ENCODE assay signal across 8 cellular contexts in genomic region chr1:119327436-119328155, GRCh38. TPM values are rescaled to one million over a fixed set of nuclear protein-coding genes. Genes with fewer than 3 reads are reported as not detected.
A peak's percentile ranks its signal among the peaks of the same experiment; 100 is the strongest.
DNase-seq lines count a peak whose midpoint lies in the region; ATAC-seq, FAIRE-seq and TF ChIP-seq lines count a peak whose summit lies in the region.

No MANE protein-coding gene starts in this region.

- peaks cover 13 to 23% (median 22%) of the 10 kb centered on the region in 3 donors for H3K27me3 Mint-ChIP-seq in CD14-positive monocyte (ENCODE audit: low read depth in 3 of 3)

- H3K36me3 Mint-ChIP-seq in CD14-positive monocyte: no peaks in the 10 kb centered on the region

- ATAC-seq in HG02678 (IDR thresholded peaks at IDR 0.05; ENCODE audit: unreplicated experiment): peak; percentile 35

- H3K4me3 Mint-ChIP-seq in CD14-positive monocyte: peak overlapping the region; percentile 72 to 91

- DNase-seq in CD14-positive monocyte (ENCODE audit: low spot score): no peak
- peak; percentile 88 for DNase-seq in SHP77 treated with DMSO at 0.1 percent for 48 hours (lab: John Stamatoyannopoulos, UW)
- DNase-seq in bronchial epithelial cell (ENCODE audit: low read depth): no peak
- peak; percentile 14 for DNase-seq in kidney epithelial cell (ENCODE audit: low read depth)
- DNase-seq in stimulated activated CD4-positive, alpha-beta T cell treated with anti-CD3 and anti-CD28 coated beads, Interleukin-1b, Interleukin-23, amount 100 ng/mL, for 4 hours (ENCODE audit: low read depth in 2 of 2): peak; percentile 8 to 32
- no peak for DNase-seq in COLO829 (ENCODE audit: low spot score)
- DNase-seq in cortex of kidney (lab: John Stamatoyannopoulos, UW): no peak

- H3K27me3 ChIP-seq in bronchial epithelial cell (ENCODE audit: control insufficient read depth, insufficient read depth, low read length) (no peaks in the 10 kb centered on the region), kidney epithelial cell (ENCODE audit: control insufficient read depth, insufficient read depth, low read length) (no peaks in the 10 kb centered on the region)

- peaks cover 0 to 2% (median 0%) of the 10 kb centered on the region in 7 donors for H3K9me3 Mint-ChIP-seq in CD14-positive monocyte

- peak overlapping the region; percentile 20 for H3K4me3 ChIP-seq in bronchial epithelial cell (ENCODE audit: low read depth, low read length)
- H3K4me3 ChIP-seq in kidney epithelial cell (ENCODE audit: low read depth, low read length): peak overlapping the region; percentile 26

- TF ChIP-seq CTCF in CD14-positive monocyte (IDR thresholded peaks at IDR 0.05) (peak; percentile 59), bronchial epithelial cell (IDR thresholded peaks at IDR 0.05; ENCODE audit: insufficient read depth, low read length, severe bottlenecking) (peak; percentile 39), kidney epithelial cell (IDR thresholded peaks at IDR 0.05; ENCODE audit: insufficient read depth, low read length, poor library complexity, severe bottlenecking) (peak; percentile 72)

- peak overlapping the region in 3 of 7 donors; percentile 9 to 66 (median 43) for H3K27ac Mint-ChIP-seq in CD14-positive monocyte

- FAIRE-seq in bronchial epithelial cell (lab: Jason Lieb, UNC): no peak

- no peaks in the 10 kb centered on the region for H3K36me3 ChIP-seq in bronchial epithelial cell (ENCODE audit: control insufficient read depth, insufficient read depth, low read length)
- no peaks in the 10 kb centered on the region for H3K36me3 ChIP-seq in kidney epithelial cell (ENCODE audit: control insufficient read depth, insufficient read depth, low read length)

- intact Hi-C loops in CD14-positive monocyte (cut with micrococcal nuclease): no loop called here

- peaks cover 21% of the 10 kb centered on the region for H3K4me1 Mint-ChIP-seq in CD14-positive monocyte

RNA-seq across cellular contexts. Expression of gene HAO2, which starts 41.0 kb away (rescaled TPM):
- polyA plus RNA-seq in CD14-positive monocyte: not detected
- total RNA-seq in bronchial epithelial cell (0.13 TPM in 1 of 2 replicates, not detected in the other), kidney epithelial cell (not detected in 2 replicates)

Comparison
In these comparisons a context has a peak if more than half of its experiments do, and no peak if none do; other contexts are left out.
1. DNase-seq: peak in SHP77 treated with DMSO at 0.1 percent for 48 hours (single experiment), kidney epithelial cell (single experiment) and stimulated activated CD4-positive, alpha-beta T cell treated with anti-CD3 and anti-CD28 coated beads, Interleukin-1b, Interleukin-23, amount 100 ng/mL, for 4 hours (2 of 2); none in CD14-positive monocyte (single experiment), bronchial epithelial cell (single experiment), COLO829 (single experiment) and cortex of kidney (single experiment).
2. Peak in every context shown above with its lines, with median percentiles within 50 percentile points of each other: CTCF ChIP-seq.